Comparison of ENCODE assay signal across 1 cellular context in the genomic region with DNA sequence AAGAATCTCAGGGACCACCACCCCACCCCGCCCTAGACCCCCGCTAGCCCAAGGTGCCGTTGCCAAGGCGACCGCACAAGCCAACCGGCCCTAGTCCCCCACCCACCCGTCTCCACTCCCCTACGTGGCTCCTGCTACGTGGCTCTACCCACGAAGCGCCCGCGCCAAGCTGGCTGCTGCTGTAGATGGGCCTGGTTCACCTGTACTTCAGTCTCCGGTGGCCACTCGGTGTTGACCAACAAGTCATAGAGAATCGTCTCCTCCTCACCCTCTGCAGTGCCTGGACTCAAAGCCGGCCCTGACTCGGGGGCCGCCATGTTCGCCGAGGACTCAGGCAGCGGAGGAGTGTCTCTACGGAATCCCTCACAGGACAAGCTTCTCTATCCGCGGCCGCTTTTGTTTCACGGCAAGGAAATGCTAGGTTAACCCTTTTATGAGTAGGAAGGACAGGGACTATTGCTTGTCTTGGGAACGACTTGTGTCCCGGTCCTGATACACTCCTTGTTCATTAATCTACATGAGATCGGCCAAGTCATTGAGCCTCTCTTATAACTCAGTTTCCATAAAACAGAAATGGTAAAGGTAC.
TF ChIP-seq lines count a peak whose summit lies in the region.

Gene NBAS, minus strand, starts transcription at position 347 of the 586 bp plus-strand sequence. Its CDS starts 30 bp downstream, at position 317.

TF ChIP-seq in GM12878, 131 proteins besides CTCF, POLR2A, EP300 and RAD21 (continued from another document and continues in another):
- no peak for TF ChIP-seq PRDM15 (CRISPR knock-in tag; IDR thresholded peaks at IDR 0.05)
- peak; percentile 92 for TF ChIP-seq SMARCA5 (IDR thresholded peaks at IDR 0.05)
- peak; percentile 99 for TF ChIP-seq YY1 (IDR thresholded peaks at IDR 0.05; ENCODE audit: low read depth, low read length)
- TF ChIP-seq MTA2 (IDR thresholded peaks at IDR 0.05; ENCODE audit: low read depth), result peak; percentile 25; the same call in 1 of the 2 replicates
- TF ChIP-seq STAT1 (conservative IDR thresholded peaks at IDR 0.05), result 0 out of 2 replicates have a peak, but pooled peaks have one; percentile 79
- TF ChIP-seq, protein P1, sequence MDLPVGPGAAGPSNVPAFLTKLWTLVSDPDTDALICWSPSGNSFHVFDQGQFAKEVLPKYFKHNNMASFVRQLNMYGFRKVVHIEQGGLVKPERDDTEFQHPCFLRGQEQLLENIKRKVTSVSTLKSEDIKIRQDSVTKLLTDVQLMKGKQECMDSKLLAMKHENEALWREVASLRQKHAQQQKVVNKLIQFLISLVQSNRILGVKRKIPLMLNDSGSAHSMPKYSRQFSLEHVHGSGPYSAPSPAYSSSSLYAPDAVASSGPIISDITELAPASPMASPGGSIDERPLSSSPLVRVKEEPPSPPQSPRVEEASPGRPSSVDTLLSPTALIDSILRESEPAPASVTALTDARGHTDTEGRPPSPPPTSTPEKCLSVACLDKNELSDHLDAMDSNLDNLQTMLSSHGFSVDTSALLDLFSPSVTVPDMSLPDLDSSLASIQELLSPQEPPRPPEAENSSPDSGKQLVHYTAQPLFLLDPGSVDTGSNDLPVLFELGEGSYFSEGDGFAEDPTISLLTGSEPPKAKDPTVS (IDR thresholded peaks at IDR 0.05; ENCODE audit: low read depth, low read length), result no peak
- TF ChIP-seq MXI1 (IDR thresholded peaks at IDR 0.05; ENCODE audit: low read depth, low read length), result peak; percentile 68
- no peak for TF ChIP-seq NFIC (IDR thresholded peaks at IDR 0.05; ENCODE audit: low read depth, low read length)
- TF ChIP-seq KDM1A (IDR thresholded peaks at IDR 0.05; ENCODE audit: borderline replicate concordance), result no peak
- TF ChIP-seq ZNF274 (IDR thresholded peaks at IDR 0.05; ENCODE audit: insufficient read depth, insufficient read length), result no peak
- no peak for TF ChIP-seq IRF4 (IDR thresholded peaks at IDR 0.05; ENCODE audit: low read depth, low read length)
- TF ChIP-seq HDGF (IDR thresholded peaks at IDR 0.05), result no peak
- TF ChIP-seq YBX1 (IDR thresholded peaks at IDR 0.05), result no peak
- TF ChIP-seq EGR1 (IDR thresholded peaks at IDR 0.05; ENCODE audit: borderline replicate concordance in 1 of 2, low read depth in 2 of 2, low read length in 2 of 2), result no peak
- no peak for TF ChIP-seq PAX5 (IDR thresholded peaks at IDR 0.05; ENCODE audit: borderline replicate concordance, low read depth, low read length)
- TF ChIP-seq SRF (IDR thresholded peaks at IDR 0.05; ENCODE audit: low read depth in 2 of 2, low read length in 2 of 2), result no peak
- no peak for TF ChIP-seq CHD1 (IDR thresholded peaks at IDR 0.05; ENCODE audit: low read depth, low read length)
- TF ChIP-seq NBN (IDR thresholded peaks at IDR 0.05), result no peak
- TF ChIP-seq SREBF1 (IDR thresholded peaks at IDR 0.05; ENCODE audit: low read length), result no peak
- TF ChIP-seq SUPT20H (IDR thresholded peaks at IDR 0.05; ENCODE audit: borderline replicate concordance, control insufficient read depth, low read depth, low read length), result no peak
- no peak for TF ChIP-seq JUND (IDR thresholded peaks at IDR 0.05; ENCODE audit: low read depth, low read length)
- TF ChIP-seq BCL11A (IDR thresholded peaks at IDR 0.05; ENCODE audit: low read depth, low read length), result no peak
- no peak for TF ChIP-seq NRF1 (conservative IDR thresholded peaks at IDR 0.05; ENCODE audit: low read depth, low read length)
- TF ChIP-seq NFYA (IDR thresholded peaks at IDR 0.05; ENCODE audit: borderline replicate concordance, low read depth, low read length), result no peak
- no peak for TF ChIP-seq BHLHE40 (IDR thresholded peaks at IDR 0.05; ENCODE audit: borderline replicate concordance in 1 of 2, low read depth in 2 of 2, low read length in 1 of 2)
- TF ChIP-seq, protein P2, sequence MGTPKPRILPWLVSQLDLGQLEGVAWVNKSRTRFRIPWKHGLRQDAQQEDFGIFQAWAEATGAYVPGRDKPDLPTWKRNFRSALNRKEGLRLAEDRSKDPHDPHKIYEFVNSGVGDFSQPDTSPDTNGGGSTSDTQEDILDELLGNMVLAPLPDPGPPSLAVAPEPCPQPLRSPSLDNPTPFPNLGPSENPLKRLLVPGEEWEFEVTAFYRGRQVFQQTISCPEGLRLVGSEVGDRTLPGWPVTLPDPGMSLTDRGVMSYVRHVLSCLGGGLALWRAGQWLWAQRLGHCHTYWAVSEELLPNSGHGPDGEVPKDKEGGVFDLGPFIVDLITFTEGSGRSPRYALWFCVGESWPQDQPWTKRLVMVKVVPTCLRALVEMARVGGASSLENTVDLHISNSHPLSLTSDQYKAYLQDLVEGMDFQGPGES (IDR thresholded peaks at IDR 0.05), result no peak
- TF ChIP-seq, protein P3, sequence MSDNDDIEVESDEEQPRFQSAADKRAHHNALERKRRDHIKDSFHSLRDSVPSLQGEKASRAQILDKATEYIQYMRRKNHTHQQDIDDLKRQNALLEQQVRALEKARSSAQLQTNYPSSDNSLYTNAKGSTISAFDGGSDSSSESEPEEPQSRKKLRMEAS (IDR thresholded peaks at IDR 0.05; ENCODE audit: low read depth, low read length), result no peak
- no peak for TF ChIP-seq ASH2L (IDR thresholded peaks at IDR 0.05; ENCODE audit: borderline replicate concordance, low read depth)
- TF ChIP-seq CBFB (IDR thresholded peaks at IDR 0.05; ENCODE audit: low read depth), result peak; percentile 66
- no peak for TF ChIP-seq ZNF217 (IDR thresholded peaks at IDR 0.05)
- TF ChIP-seq ESRRA (IDR thresholded peaks at IDR 0.05; ENCODE audit: low read length), result 0 out of 2 replicates have a peak, but pooled peaks have one; percentile 30
- TF ChIP-seq IKZF2 (IDR thresholded peaks at IDR 0.05), result no peak; a peak in 1 of 4 replicates
- TF ChIP-seq SIX5 (IDR thresholded peaks at IDR 0.05; ENCODE audit: low read depth, low read length, severe bottlenecking), result peak; percentile 53
- TF ChIP-seq, protein P4, sequence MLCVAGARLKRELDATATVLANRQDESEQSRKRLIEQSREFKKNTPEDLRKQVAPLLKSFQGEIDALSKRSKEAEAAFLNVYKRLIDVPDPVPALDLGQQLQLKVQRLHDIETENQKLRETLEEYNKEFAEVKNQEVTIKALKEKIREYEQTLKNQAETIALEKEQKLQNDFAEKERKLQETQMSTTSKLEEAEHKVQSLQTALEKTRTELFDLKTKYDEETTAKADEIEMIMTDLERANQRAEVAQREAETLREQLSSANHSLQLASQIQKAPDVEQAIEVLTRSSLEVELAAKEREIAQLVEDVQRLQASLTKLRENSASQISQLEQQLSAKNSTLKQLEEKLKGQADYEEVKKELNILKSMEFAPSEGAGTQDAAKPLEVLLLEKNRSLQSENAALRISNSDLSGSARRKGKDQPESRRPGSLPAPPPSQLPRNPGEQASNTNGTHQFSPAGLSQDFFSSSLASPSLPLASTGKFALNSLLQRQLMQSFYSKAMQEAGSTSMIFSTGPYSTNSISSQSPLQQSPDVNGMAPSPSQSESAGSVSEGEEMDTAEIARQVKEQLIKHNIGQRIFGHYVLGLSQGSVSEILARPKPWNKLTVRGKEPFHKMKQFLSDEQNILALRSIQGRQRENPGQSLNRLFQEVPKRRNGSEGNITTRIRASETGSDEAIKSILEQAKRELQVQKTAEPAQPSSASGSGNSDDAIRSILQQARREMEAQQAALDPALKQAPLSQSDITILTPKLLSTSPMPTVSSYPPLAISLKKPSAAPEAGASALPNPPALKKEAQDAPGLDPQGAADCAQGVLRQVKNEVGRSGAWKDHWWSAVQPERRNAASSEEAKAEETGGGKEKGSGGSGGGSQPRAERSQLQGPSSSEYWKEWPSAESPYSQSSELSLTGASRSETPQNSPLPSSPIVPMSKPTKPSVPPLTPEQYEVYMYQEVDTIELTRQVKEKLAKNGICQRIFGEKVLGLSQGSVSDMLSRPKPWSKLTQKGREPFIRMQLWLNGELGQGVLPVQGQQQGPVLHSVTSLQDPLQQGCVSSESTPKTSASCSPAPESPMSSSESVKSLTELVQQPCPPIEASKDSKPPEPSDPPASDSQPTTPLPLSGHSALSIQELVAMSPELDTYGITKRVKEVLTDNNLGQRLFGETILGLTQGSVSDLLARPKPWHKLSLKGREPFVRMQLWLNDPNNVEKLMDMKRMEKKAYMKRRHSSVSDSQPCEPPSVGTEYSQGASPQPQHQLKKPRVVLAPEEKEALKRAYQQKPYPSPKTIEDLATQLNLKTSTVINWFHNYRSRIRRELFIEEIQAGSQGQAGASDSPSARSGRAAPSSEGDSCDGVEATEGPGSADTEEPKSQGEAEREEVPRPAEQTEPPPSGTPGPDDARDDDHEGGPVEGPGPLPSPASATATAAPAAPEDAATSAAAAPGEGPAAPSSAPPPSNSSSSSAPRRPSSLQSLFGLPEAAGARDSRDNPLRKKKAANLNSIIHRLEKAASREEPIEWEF (IDR thresholded peaks at IDR 0.05; ENCODE audit: insufficient replicate concordance, low read depth, low read length), result no peak
- TF ChIP-seq RFX5 (IDR thresholded peaks at IDR 0.05; ENCODE audit: low read depth, low read length), result no peak
- peak; percentile 55 for TF ChIP-seq RUNX3 (IDR thresholded peaks at IDR 0.05; ENCODE audit: low read length)
- no peak for TF ChIP-seq ZSCAN29 (IDR thresholded peaks at IDR 0.05)
- no peak for TF ChIP-seq NR2F1 (conservative IDR thresholded peaks at IDR 0.05)
- TF ChIP-seq ATF7 (IDR thresholded peaks at IDR 0.05; ENCODE audit: low read depth), result no peak
- 0 out of 2 replicates have a peak, but pooled peaks have one; percentile 61 for TF ChIP-seq SIN3A (IDR thresholded peaks at IDR 0.05; ENCODE audit: low read depth, low read length)
- TF ChIP-seq, protein P5, sequence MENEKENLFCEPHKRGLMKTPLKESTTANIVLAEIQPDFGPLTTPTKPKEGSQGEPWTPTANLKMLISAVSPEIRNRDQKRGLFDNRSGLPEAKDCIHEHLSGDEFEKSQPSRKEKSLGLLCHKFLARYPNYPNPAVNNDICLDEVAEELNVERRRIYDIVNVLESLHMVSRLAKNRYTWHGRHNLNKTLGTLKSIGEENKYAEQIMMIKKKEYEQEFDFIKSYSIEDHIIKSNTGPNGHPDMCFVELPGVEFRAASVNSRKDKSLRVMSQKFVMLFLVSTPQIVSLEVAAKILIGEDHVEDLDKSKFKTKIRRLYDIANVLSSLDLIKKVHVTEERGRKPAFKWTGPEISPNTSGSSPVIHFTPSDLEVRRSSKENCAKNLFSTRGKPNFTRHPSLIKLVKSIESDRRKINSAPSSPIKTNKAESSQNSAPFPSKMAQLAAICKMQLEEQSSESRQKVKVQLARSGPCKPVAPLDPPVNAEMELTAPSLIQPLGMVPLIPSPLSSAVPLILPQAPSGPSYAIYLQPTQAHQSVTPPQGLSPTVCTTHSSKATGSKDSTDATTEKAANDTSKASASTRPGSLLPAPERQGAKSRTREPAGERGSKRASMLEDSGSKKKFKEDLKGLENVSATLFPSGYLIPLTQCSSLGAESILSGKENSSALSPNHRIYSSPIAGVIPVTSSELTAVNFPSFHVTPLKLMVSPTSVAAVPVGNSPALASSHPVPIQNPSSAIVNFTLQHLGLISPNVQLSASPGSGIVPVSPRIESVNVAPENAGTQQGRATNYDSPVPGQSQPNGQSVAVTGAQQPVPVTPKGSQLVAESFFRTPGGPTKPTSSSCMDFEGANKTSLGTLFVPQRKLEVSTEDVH (IDR thresholded peaks at IDR 0.05; ENCODE audit: low read depth, partially characterized antibody), result no peak
- TF ChIP-seq WRNIP1 (IDR thresholded peaks at IDR 0.05; ENCODE audit: borderline replicate concordance, low read depth, low read length), result no peak
- peak; percentile 78 for TF ChIP-seq RELB (IDR thresholded peaks at IDR 0.05; ENCODE audit: low read depth)
- no peak for TF ChIP-seq IRF5 (IDR thresholded peaks at IDR 0.05; ENCODE audit: borderline replicate concordance)
- no peak for TF ChIP-seq NFXL1 (IDR thresholded peaks at IDR 0.05; ENCODE audit: borderline replicate concordance)
- no peak for TF ChIP-seq ZNF384 (IDR thresholded peaks at IDR 0.05; ENCODE audit: borderline replicate concordance, low read depth, low read length)
- no peak for TF ChIP-seq RAD51 (IDR thresholded peaks at IDR 0.05)
- no peak for TF ChIP-seq MEF2A (IDR thresholded peaks at IDR 0.05; ENCODE audit: insufficient read depth, low read depth, low read length)
